31 cellular contexts compared by ENCODE assay signal in the genomic region with DNA sequence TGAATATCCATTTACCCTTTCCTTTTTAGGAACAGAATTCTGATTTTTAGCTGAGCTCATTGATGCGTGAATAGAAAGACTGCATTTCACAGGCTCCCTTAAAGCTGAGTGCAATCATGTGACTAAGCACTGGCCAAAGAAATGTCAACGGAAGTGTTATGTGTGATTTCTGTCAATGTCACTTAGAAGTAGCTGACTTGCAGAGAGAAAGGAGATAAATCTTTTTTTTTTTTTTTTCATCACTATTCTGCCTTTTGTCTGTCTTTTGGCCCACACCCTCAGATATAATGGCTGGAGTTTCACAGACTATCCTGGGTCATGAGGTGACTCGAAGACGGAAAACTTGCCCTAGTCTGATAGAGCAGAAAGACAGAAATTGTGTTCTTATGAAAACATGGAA. TPM values are rescaled to one million over a fixed set of nuclear protein-coding genes. Genes with fewer than 3 reads are reported as not detected.
"Had no signal": no experiment of that assay in that cellular context is flagged by ENCODE, and none has a peak within 500 bp of the region (broad histone marks: within the 10 kb centered on the region; RNA-seq: fewer than 3 reads in every experiment).

No MANE protein-coding gene starts in this region.

- H3K9ac ChIP-seq: KMS-11 had no signal

- H3K36me3 ChIP-seq: adrenal gland, SJSA1 had no signal

- H3K4me2 ChIP-seq: KMS-11 had no signal

- DNase-seq: activated CD4-positive, alpha-beta T cell treated with anti-CD3 and anti-CD28 coated beads for 48 hours; activated CD4-positive, alpha-beta T cell treated with anti-CD3 and anti-CD28 coated beads, Interleukin-2, amount 50 U/mL, for 4 hours; activated CD4-positive, CD25-positive, alpha-beta regulatory T cell treated with anti-CD3 and anti-CD28 coated beads, Interleukin-2, amount 50 U/mL, for 72 hours; activated CD8-positive, alpha-beta memory T cell treated with anti-CD3 and anti-CD28 coated beads, Interleukin-2, amount 50 U/mL, for 48 hours; activated CD8-positive, alpha-beta T cell treated with anti-CD3 and anti-CD28 coated beads, Interleukin-2, amount 10 ng/mL, durations not matched to agents 7 days and 5 days; activated naive CD4-positive, alpha-beta T cell treated with anti-CD3 and anti-CD28 coated beads, Interleukin-2, amount 50 U/mL, for 16 hours; activated naive CD8-positive, alpha-beta T cell treated with anti-CD3 and anti-CD28 coated beads, Interleukin-2, amount 10 ng/mL, durations not matched to agents 7 days and 5 days; activated T-cell treated with anti-CD3 and anti-CD28 coated beads, Interleukin-2, amount 50 U/mL, for 1 hour; adrenal gland; anterior cingulate cortex; central memory CD4-positive, alpha-beta T cell; MV-4-11; NCI-H1092 treated with DMSO at 0.1 percent for 48 hours; NCI-H1417 treated with DMSO at 0.1 percent for 48 hours; NCI-H1694; NCI-H2029; NCI-H2107; NCI-H2171 treated with DMSO at 0.1 percent for 48 hours; NCI-H226; NCI-H526; NCI-H82; RPMI8226; SHP77; T-helper 17 cell; T-helper 9 cell had no signal

- H3K27me3 ChIP-seq: adrenal gland, SJSA1 had no signal

- H3K4me1 ChIP-seq: adrenal gland had no signal

- H3K27ac ChIP-seq: adrenal gland, KMS-11, SJSA1 had no signal

- H3K4me3 ChIP-seq: adrenal gland, SJSA1 had no signal

- ATAC-seq: activated CD8-positive, alpha-beta T cell treated with anti-CD3 and anti-CD28 coated beads, Interleukin-2, amount 10 ng/mL, durations not matched to agents 7 days and 5 days; Panc1; T-helper 17 cell; WTC11 had no signal

- H3K9me3 ChIP-seq: adrenal gland, SJSA1 had no signal

RNA-seq across cellular contexts. Expression of a gene that starts 39.3 kb away (rescaled TPM):
- total RNA-seq: activated CD8-positive, alpha-beta T cell treated with anti-CD3 and anti-CD28 coated beads, Interleukin-2, amount 10 ng/mL, durations not matched to agents 7 days and 5 days; activated naive CD8-positive, alpha-beta T cell treated with anti-CD3 and anti-CD28 coated beads, Interleukin-2, amount 10 ng/mL, durations not matched to agents 7 days and 5 days; NCI-H460; OCI-LY7; T-helper 17 cell had no signal
